1 cellular context compared by ENCODE assay signal in genomic region chr19:35253316-35254286, GRCh38.
TF ChIP-seq lines count a peak whose summit lies in the region.

No MANE protein-coding gene starts in this region.

TF ChIP-seq in K562, 482 proteins besides CTCF, POLR2A, EP300 and RAD21:
- TF ChIP-seq, protein P1, sequence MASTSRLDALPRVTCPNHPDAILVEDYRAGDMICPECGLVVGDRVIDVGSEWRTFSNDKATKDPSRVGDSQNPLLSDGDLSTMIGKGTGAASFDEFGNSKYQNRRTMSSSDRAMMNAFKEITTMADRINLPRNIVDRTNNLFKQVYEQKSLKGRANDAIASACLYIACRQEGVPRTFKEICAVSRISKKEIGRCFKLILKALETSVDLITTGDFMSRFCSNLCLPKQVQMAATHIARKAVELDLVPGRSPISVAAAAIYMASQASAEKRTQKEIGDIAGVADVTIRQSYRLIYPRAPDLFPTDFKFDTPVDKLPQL (IDR thresholded peaks at IDR 0.05; ENCODE audit: extremely low read depth, insufficient read length) = no peak
- peak; percentile 38; the same call in 1 of the 2 replicates for TF ChIP-seq RBFOX2 (IDR thresholded peaks at IDR 0.05; ENCODE audit: low read depth, low read length)
TF ChIP-seq in K562: peak in this region for 1.
